In genomic region chr9:87554976-87555375, GRCh38 we compare ENCODE assay signal across 1 cellular context.
TF ChIP-seq lines count a peak whose summit lies in the region.

No MANE protein-coding gene starts in this region.

TF ChIP-seq in HEK293T, 16 proteins besides CTCF, POLR2A, EP300 and RAD21 (continued from another document):
- TF ChIP-seq TARDBP (IDR thresholded peaks at IDR 0.05): no peak
